Comparison of ENCODE assay signal across 11 cellular contexts in genomic region chr9:128006360-128007024, GRCh38. TPM values are rescaled to one million over a fixed set of nuclear protein-coding genes. Genes with fewer than 3 reads are reported as not detected.
DNase-seq lines count a peak whose midpoint lies in the region; ATAC-seq and TF ChIP-seq lines count a peak whose summit lies in the region.
"Had no signal": no experiment of that assay in that cellular context is flagged by ENCODE, and none has a peak within 500 bp of the region (broad histone marks: within the 10 kb centered on the region; RNA-seq: fewer than 3 reads in every experiment).

No MANE protein-coding gene starts in this region.

- peak overlapping the region; percentile 24 for H3K27ac Mint-ChIP-seq in activated T-cell treated with anti-CD3 and anti-CD28 coated beads, Interleukin-2, amount 50 U/mL, for 72 hours
- H3K27ac Mint-ChIP-seq in activated B cell treated with CpG ODN at 0.5 μM for 24 hours, result peak overlapping the region; percentile 68
- H3K27ac Mint-ChIP-seq: endodermal cell had no signal

- WGBS in thyroid gland, 2 donors, result 79 to 80% methylated on average over 11 of the region's 11 CpGs
- 66 to 70% methylated on average over 11 of the region's 11 CpGs for WGBS in heart right ventricle, 2 donors

- H3K27ac ChIP-seq in epithelial cell of prostate (peak overlapping the region; percentile 36), thyroid gland (peak overlapping the region; percentile 77 to 94 (median 85)), heart right ventricle (peak overlapping the region in 2 of 10 donors; percentile 10 to 64), tibial artery (no peak overlapping the region)

- ATAC-seq in activated T-cell treated with anti-CD3 and anti-CD28 coated beads, Interleukin-2, amount 50 U/mL, for 72 hours (replicated peaks in 1 of 2), result peak in 1 of 2 donors; percentile 26
- ATAC-seq in activated B cell treated with CpG ODN at 0.5 μM for 24 hours (ENCODE audit: low read depth) (no peak), heart right ventricle (no peak)

- H3K4me1 ChIP-seq in thyroid gland, result peaks cover 27 to 41% of the 10 kb centered on the region in 2 donors
- H3K4me1 ChIP-seq in heart right ventricle, result peaks cover 2 to 55% (median 33%) of the 10 kb centered on the region in 9 donors
- H3K4me1 ChIP-seq in tibial artery, result peaks cover 0 to 14% (median 0%) of the 10 kb centered on the region in 4 donors

- POLR2A ChIA-PET in activated B cell treated with CpG ODN at 0.5 μM for 24 hours (lab: Charles Lee), result interaction anchor here (1.0 to 5.2 kb wide), 7 partner anchors 15 to 36 kb away, joined by 5 to 37 read pairs (median 7); partner anchors contain the start of gene EEIG1

- TF ChIP-seq CTCF in activated B cell treated with CpG ODN at 0.5 μM for 24 hours (IDR thresholded peaks at IDR 0.05), result no peak
- no peak for TF ChIP-seq CTCF in thyroid gland (IDR thresholded peaks at IDR 0.05)
- TF ChIP-seq CTCF in heart right ventricle (IDR thresholded peaks at IDR 0.05), result no peak
- no peak for TF ChIP-seq CTCF in tibial artery (IDR thresholded peaks at IDR 0.05)

- H3K27me3 ChIP-seq in thyroid gland (no peaks in the 10 kb centered on the region), heart right ventricle (no peaks in the 10 kb centered on the region), tibial artery (peaks cover 0 to 4% of the 10 kb centered on the region in 2 donors)

- intact Hi-C loops in activated B cell treated with CpG ODN at 0.5 μM for 24 hours (cut with micrococcal nuclease) (loop anchor here (1.0 to 2.0 kb wide), 2 partner anchors 20 to 26 kb away; partner anchors contain the start of gene EEIG1), thyroid gland (cut with DNase I) (no loop called here), heart right ventricle (cut with DNase I) (no loop called here), tibial artery (cut with DNase I; ENCODE audit: low total_unique reads) (no loop called here)

- no peak for TF ChIP-seq POLR2A in thyroid gland (IDR thresholded peaks at IDR 0.05)

- H3K27me3 Mint-ChIP-seq in activated T-cell treated with anti-CD3 and anti-CD28 coated beads, Interleukin-2, amount 50 U/mL, for 72 hours (ENCODE audit: low read depth), result no peaks in the 10 kb centered on the region
- H3K27me3 Mint-ChIP-seq in activated B cell treated with CpG ODN at 0.5 μM for 24 hours, result no peaks in the 10 kb centered on the region

- peaks cover 0 to 3% of the 10 kb centered on the region in 2 donors for H3K9me3 Mint-ChIP-seq in activated T-cell treated with anti-CD3 and anti-CD28 coated beads, Interleukin-2, amount 50 U/mL, for 72 hours
- H3K9me3 Mint-ChIP-seq in activated B cell treated with CpG ODN at 0.5 μM for 24 hours, result peaks cover 3% of the 10 kb centered on the region

- peak in 1 of 2 donors; percentile 32 for DNase-seq in activated T-cell treated with anti-CD3 and anti-CD28 coated beads, Interleukin-2, amount 50 U/mL, for 72 hours
- DNase-seq in activated T-cell treated with anti-CD3 and anti-CD28 coated beads, Interleukin-2, amount 50 U/mL, for 48 hours, result no peak
- DNase-seq in activated B cell treated with CpG ODN at 0.5 μM for 24 hours (no peak), epithelial cell of prostate (ENCODE audit: low read depth, low spot score) (no peak), thyroid gland (no peak), heart right ventricle (no peak), tibial artery (no peak), epidermal melanocyte (ENCODE audit: insufficient read length, low spot score) (no peak)
- DNase-seq: activated gamma-delta T cell, endodermal cell, NCI-H1048 had no signal

- H3K4me3 ChIP-seq in thyroid gland (replicated peaks in 1 of 3) (no peak overlapping the region), heart right ventricle (no peak overlapping the region), tibial artery (no peak overlapping the region)

- CTCF ChIA-PET in activated B cell treated with CpG ODN at 0.5 μM for 24 hours (lab: Charles Lee), result interaction anchor here (1.0 kb wide), 1 partner anchor 10 kb away, joined by 3 read pairs; no protein-coding TSS in a partner anchor

- H3K4me1 Mint-ChIP-seq in activated T-cell treated with anti-CD3 and anti-CD28 coated beads, Interleukin-2, amount 50 U/mL, for 72 hours (ENCODE audit: low read depth), result peaks cover 46% of the 10 kb centered on the region
- H3K4me1 Mint-ChIP-seq in activated B cell treated with CpG ODN at 0.5 μM for 24 hours, result peaks cover 66% of the 10 kb centered on the region

- H3K36me3 Mint-ChIP-seq in activated T-cell treated with anti-CD3 and anti-CD28 coated beads, Interleukin-2, amount 50 U/mL, for 72 hours (ENCODE audit: insufficient read depth in 2 of 2), result peaks cover 5% of the 10 kb centered on the region in 2 donors
- no peaks in the 10 kb centered on the region for H3K36me3 Mint-ChIP-seq in activated B cell treated with CpG ODN at 0.5 μM for 24 hours (ENCODE audit: low read depth)

- H3K36me3 ChIP-seq in thyroid gland (no peaks in the 10 kb centered on the region), heart right ventricle (no peaks in the 10 kb centered on the region), tibial artery (no peaks in the 10 kb centered on the region)

- no peaks in the 10 kb centered on the region for H3K9me3 ChIP-seq in thyroid gland
- H3K9me3 ChIP-seq in heart right ventricle, result peaks cover 0 to 10% (median 0%) of the 10 kb centered on the region in 11 donors
- H3K9me3 ChIP-seq in tibial artery, result no peaks in the 10 kb centered on the region

- peak overlapping the region; percentile 67 to 73 for H3K4me3 Mint-ChIP-seq in activated T-cell treated with anti-CD3 and anti-CD28 coated beads, Interleukin-2, amount 50 U/mL, for 72 hours
- peak overlapping the region; percentile 15 for H3K4me3 Mint-ChIP-seq in activated B cell treated with CpG ODN at 0.5 μM for 24 hours
- H3K4me3 Mint-ChIP-seq: endodermal cell had no signal

RNA-seq across cellular contexts. Expression of gene EEIG1, which starts 25.7 kb away (rescaled TPM):
- 10 to 100 TPM; 59.2 to 75.1 TPM for total RNA-seq in activated T-cell treated with anti-CD3 and anti-CD28 coated beads, Interleukin-2, amount 50 U/mL, for 72 hours
- total RNA-seq in activated B cell treated with CpG ODN at 0.5 μM for 24 hours, result 65.8 and 88.1 TPM in 2 replicates
- total RNA-seq in thyroid gland, result 10 to 100 TPM; 18.3 to 34.7 (median 24.9) TPM
- 10 to 100 TPM; 11.1 to 33.5 (median 25.1) TPM for total RNA-seq in heart right ventricle
- 10 to 100 TPM in 1 of 2 donors, 1 to 10 TPM in 1; 6.7 to 13.0 TPM for polyA plus RNA-seq in heart right ventricle

Comparison
In these comparisons a context has a peak if more than half of its experiments do, and no peak if none do; other contexts are left out.
1. H3K27ac ChIP-seq: peak in epithelial cell of prostate (single experiment) and thyroid gland (3 of 3); none in tibial artery (0 of 2).